ENCODE assay signal across 25 cellular contexts in the genomic region with DNA sequence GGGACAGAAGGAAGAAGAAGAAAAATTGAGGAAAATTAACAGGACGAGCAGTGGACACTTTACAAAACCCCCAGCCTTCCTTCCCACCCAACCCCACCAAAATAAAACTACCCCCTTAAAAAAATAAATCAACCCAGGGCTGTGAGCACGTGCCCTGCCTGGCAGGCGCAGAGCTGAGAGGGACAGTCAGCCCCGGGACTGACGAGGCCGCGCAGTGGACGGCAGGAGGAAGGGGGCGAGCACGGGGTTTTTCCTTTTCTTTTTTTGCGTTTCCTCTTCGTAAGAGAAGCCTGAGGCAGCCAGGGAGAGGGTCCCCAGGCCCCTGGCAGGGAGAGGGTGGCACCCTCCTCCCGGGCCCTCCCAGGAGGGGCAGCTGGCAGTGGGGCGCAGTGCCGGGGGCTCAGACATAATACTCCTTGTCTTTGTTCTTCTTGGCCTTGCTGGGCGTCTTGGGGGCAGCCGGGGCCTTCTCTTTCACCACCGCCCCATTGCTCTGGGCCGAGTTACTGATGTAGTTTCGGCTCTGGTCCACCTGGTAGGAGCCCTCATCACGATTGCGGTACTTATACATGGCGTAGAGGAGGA. TPM values are rescaled to one million over a fixed set of nuclear protein-coding genes. Genes with fewer than 3 reads are reported as not detected.
A peak's percentile ranks its signal among the peaks of the same experiment; 100 is the strongest.
DNase-seq lines count a peak whose midpoint lies in the region; ATAC-seq and TF ChIP-seq lines count a peak whose summit lies in the region.
"Had no signal": no experiment of that assay in that cellular context is flagged by ENCODE, and none has a peak within 500 bp of the region (broad histone marks: within the 10 kb centered on the region; RNA-seq: fewer than 3 reads in every experiment).

No MANE protein-coding gene starts in this region.

- H3K27me3 Mint-ChIP-seq in brain (peaks cover 4% of the 10 kb centered on the region), nephron (ENCODE audit: low read depth) (peaks cover 3% of the 10 kb centered on the region)

- H3K36me3 Mint-ChIP-seq in brain (peaks cover 15% of the 10 kb centered on the region), nephron (ENCODE audit: low read depth) (no peaks in the 10 kb centered on the region)
- H3K36me3 Mint-ChIP-seq: CD4-positive, CD25-positive, alpha-beta regulatory T cell; CD8-positive, alpha-beta memory T cell had no signal

- H3K27me3 ChIP-seq in left ventricle myocardium inferior (ENCODE audit: low read depth) (peaks cover 80% of the 10 kb centered on the region), osteoblast (ENCODE audit: insufficient read depth, low read length) (no peaks in the 10 kb centered on the region), upper lobe of right lung (peaks cover 4% of the 10 kb centered on the region)

- H3K36me3 ChIP-seq in left ventricle myocardium inferior (no peaks in the 10 kb centered on the region), osteoblast (ENCODE audit: insufficient read depth, low read length) (no peaks in the 10 kb centered on the region), upper lobe of right lung (no peaks in the 10 kb centered on the region)

- intact Hi-C loops in Right ventricle myocardium inferior (cut with DNase I) = no loop called here
- intact Hi-C loops in left ventricle myocardium inferior (cut with micrococcal nuclease) = no loop called here
- intact Hi-C loops in upper lobe of right lung (cut with DNase I) = no loop called here

- peaks cover 15% of the 10 kb centered on the region for H4K20me1 ChIP-seq in osteoblast (ENCODE audit: insufficient read depth, low read length)

- H3K4me1 ChIP-seq in left ventricle myocardium inferior = peaks cover 6% of the 10 kb centered on the region
- H3K4me1 ChIP-seq in osteoblast (ENCODE audit: insufficient read depth, low read length) = peaks cover 14% of the 10 kb centered on the region
- no peaks in the 10 kb centered on the region for H3K4me1 ChIP-seq in upper lobe of right lung
- H3K4me1 ChIP-seq: A549 had no signal

- no peak overlapping the region for H2AFZ ChIP-seq in osteoblast (ENCODE audit: low read length)

- TF ChIP-seq CTCF in left ventricle myocardium inferior (IDR thresholded peaks at IDR 0.05; ENCODE audit: borderline replicate concordance) = no peak
- TF ChIP-seq CTCF in brain (conservative IDR thresholded peaks at IDR 0.05) = no peak
- no peak for TF ChIP-seq CTCF in nephron (IDR thresholded peaks at IDR 0.05; ENCODE audit: unreplicated experiment in 3 of 3)
- no peak for TF ChIP-seq CTCF in osteoblast (IDR thresholded peaks at IDR 0.05; ENCODE audit: extremely low read depth, low read depth, low read length)
- TF ChIP-seq CTCF in GM10266 (IDR thresholded peaks at IDR 0.05; ENCODE audit: control insufficient read depth, insufficient read depth, low read depth, missing control alignments) = no peak
- TF ChIP-seq CTCF in upper lobe of right lung (IDR thresholded peaks at IDR 0.05) = no peak

- DNase-seq in Right ventricle myocardium inferior (ENCODE audit: missing footprints) (peak; percentile 9), left ventricle myocardium inferior (no peak), osteoblast (ENCODE audit: insufficient read length, low spot score, missing footprints) (peak; percentile 79), GM10266 (ENCODE audit: extremely low spot score) (no peak), upper lobe of right lung (no peak), hippocampal formation (lab: John Stamatoyannopoulos, UW) (no peak)
- DNase-seq: AML-193; C1 segment of cervical spinal cord; CD4-positive, CD25-positive, alpha-beta regulatory T cell; CD8-positive, alpha-beta memory T cell; COR-L47; DMS 273 treated with DMSO at 0.1 percent for 48 hours; DMS53; DND-41; EL; GM23248; HCEC 1CT had no signal

- H3K9me3 ChIP-seq in left ventricle myocardium inferior (replicated peaks) (no peaks in the 10 kb centered on the region), osteoblast (ENCODE audit: low read depth, low read length) (no peaks in the 10 kb centered on the region), upper lobe of right lung (no peaks in the 10 kb centered on the region)
- H3K9me3 ChIP-seq: A549 had no signal

- H3K4me3 ChIP-seq in left ventricle myocardium inferior = no peak overlapping the region
- H3K4me3 ChIP-seq in osteoblast (ENCODE audit: insufficient read depth, low read length) = no peak overlapping the region
- no peak overlapping the region for H3K4me3 ChIP-seq in upper lobe of right lung
- H3K4me3 ChIP-seq: A549, GM23248 had no signal

- no peak for ATAC-seq in Right ventricle myocardium inferior
- ATAC-seq in upper lobe of right lung = no peak
- ATAC-seq: A549, HepG2 had no signal

- H3K4me3 Mint-ChIP-seq in brain = no peak overlapping the region
- no peak overlapping the region for H3K4me3 Mint-ChIP-seq in nephron
- H3K4me3 Mint-ChIP-seq: CD4-positive, CD25-positive, alpha-beta regulatory T cell; CD8-positive, alpha-beta memory T cell; IgD-negative memory B cell had no signal

- H3K9me3 Mint-ChIP-seq in brain = no peaks in the 10 kb centered on the region
- H3K9me3 Mint-ChIP-seq in nephron = no peaks in the 10 kb centered on the region
- H3K9me3 Mint-ChIP-seq: CD4-positive, CD25-positive, alpha-beta regulatory T cell; CD8-positive, alpha-beta memory T cell; IgD-negative memory B cell had no signal

- peaks cover 23% of the 10 kb centered on the region for H3K4me1 Mint-ChIP-seq in brain
- H3K4me1 Mint-ChIP-seq in nephron = peaks cover 24% of the 10 kb centered on the region
- H3K4me1 Mint-ChIP-seq: IgD-negative memory B cell had no signal

- H3K27ac ChIP-seq in left ventricle myocardium inferior (replicated peaks) = no peak overlapping the region
- no peak overlapping the region for H3K27ac ChIP-seq in osteoblast (ENCODE audit: low read depth, low read length)
- no peak overlapping the region for H3K27ac ChIP-seq in upper lobe of right lung
- H3K27ac ChIP-seq: 22Rv1, A549, GM23248 had no signal

- no peaks in the 10 kb centered on the region for H3K79me2 ChIP-seq in osteoblast (ENCODE audit: insufficient read depth, low read length)

- H3K27ac Mint-ChIP-seq in brain (peak overlapping the region in 3 of 5 experiments; percentile 63 to 83 (median 81)), nephron (peak overlapping the region in 2 of 3 experiments; percentile 48 to 62)
- H3K27ac Mint-ChIP-seq: CD4-positive, CD25-positive, alpha-beta regulatory T cell; CD8-positive, alpha-beta memory T cell; IgD-negative memory B cell had no signal

- H3K4me2 ChIP-seq in osteoblast (ENCODE audit: insufficient read depth, low read length) = no peak overlapping the region
- H3K4me2 ChIP-seq: A549 had no signal

RNA-seq across cellular contexts. Expression of a gene that starts 15.9 kb away (rescaled TPM):
- total RNA-seq in Right ventricle myocardium inferior (not detected), left ventricle myocardium inferior (not detected), osteoblast (not detected in 2 replicates), upper lobe of right lung (not detected)
- polyA plus RNA-seq in brain (ENCODE audit: insufficient read depth, low read depth, low replicate concordance) = not detected
- total RNA-seq: CD4-positive, CD25-positive, alpha-beta regulatory T cell; CD8-positive, alpha-beta memory T cell; G401; GM23248; H4; HepG2 had no signal
- polyA plus RNA-seq: A549; CD4-positive, CD25-positive, alpha-beta regulatory T cell; CD8-positive, alpha-beta memory T cell; GM23248; HepG2; IgD-negative memory B cell had no signal

RNA-seq across cellular contexts. Expression of a gene that starts 51.1 kb away (rescaled TPM):
- total RNA-seq in Right ventricle myocardium inferior (not detected), left ventricle myocardium inferior (not detected), osteoblast (not detected in 2 replicates), upper lobe of right lung (not detected)
- polyA plus RNA-seq in brain (ENCODE audit: insufficient read depth, low read depth, low replicate concordance) = not detected
- total RNA-seq: CD4-positive, CD25-positive, alpha-beta regulatory T cell; CD8-positive, alpha-beta memory T cell; GM23248; H4 had no signal
- polyA plus RNA-seq: CD4-positive, CD25-positive, alpha-beta regulatory T cell; CD8-positive, alpha-beta memory T cell; GM23248; IgD-negative memory B cell had no signal

Comparison
In these comparisons a context has a peak if more than half of its experiments do, and no peak if none do; other contexts are left out.
1. DNase-seq: peak in Right ventricle myocardium inferior (single experiment) and osteoblast (single experiment); none in left ventricle myocardium inferior (single experiment), GM10266 (single experiment), upper lobe of right lung (single experiment) and hippocampal formation (0 of 2).